Comparison of ENCODE assay signal across 8 cellular contexts in the genomic region with DNA sequence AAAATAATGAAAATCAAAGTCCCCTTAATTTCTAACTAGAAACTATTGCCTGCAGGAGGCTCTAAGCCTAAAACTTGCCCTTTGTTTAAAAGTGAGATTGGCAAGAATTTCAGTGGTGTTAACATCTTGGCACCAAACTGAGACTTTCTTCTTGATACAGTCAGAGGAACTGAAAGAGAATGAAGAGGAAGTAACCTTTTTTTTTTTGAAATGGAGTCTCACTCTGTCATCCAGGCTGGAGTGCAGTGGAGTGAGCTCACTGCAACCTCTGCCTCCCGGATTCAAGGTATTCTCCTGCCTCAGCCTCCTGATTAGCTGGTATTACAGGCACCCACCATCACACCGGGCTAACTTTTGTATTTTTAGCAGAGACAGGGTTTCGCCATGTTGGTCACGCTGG. TPM values are rescaled to one million over a fixed set of nuclear protein-coding genes. Genes with fewer than 3 reads are reported as not detected.
DNase-seq lines count a peak whose midpoint lies in the region; ATAC-seq and TF ChIP-seq lines count a peak whose summit lies in the region.

No MANE protein-coding gene starts in this region.

- H3K9me2 ChIP-seq in OCI-LY7 (ENCODE audit: insufficient read depth, low read length) = no peaks in the 10 kb centered on the region

- DNase-seq in OCI-LY7 (ENCODE audit: low spot score) (peak; percentile 79), mucosa of descending colon (peak in 2 of 3 donors; percentile 6 to 23), lower leg skin (ENCODE audit: low spot score in 2 of 2) (no peak), WERI-Rb-1 (no peak)
- no peak for DNase-seq in naive thymus-derived CD8-positive, alpha-beta T cell
- no peak for DNase-seq in activated naive CD4-positive, alpha-beta T cell treated with anti-CD3 and anti-CD28 coated beads, Interleukin-2, amount 50 U/mL, for 16 hours

- 0 out of 2 replicates have a peak overlapping the region, but pooled peaks have one; percentile 1 for H2AFZ ChIP-seq in OCI-LY7 (ENCODE audit: low read length)

- no peak for TF ChIP-seq POLR2A in lower leg skin (IDR thresholded peaks at IDR 0.05)

- H3K4me3 ChIP-seq in OCI-LY7 (ENCODE audit: low read depth, low read length, poor library complexity, severe bottlenecking) (peak overlapping the region; percentile 88), mucosa of descending colon (no peak overlapping the region), lower leg skin (ENCODE audit: low read depth, poor library complexity, severe bottlenecking) (no peak overlapping the region), WERI-Rb-1 (ENCODE audit: low read depth, low read length) (no peak overlapping the region)

- peak; percentile 58 for ATAC-seq in GM18873 (IDR thresholded peaks at IDR 0.05; ENCODE audit: low FRiP score, unreplicated experiment)
- ATAC-seq in HG02943 (IDR thresholded peaks at IDR 0.05; ENCODE audit: low read depth, unreplicated experiment) = peak; percentile 44
- no peak for ATAC-seq in mucosa of descending colon
- no peak for ATAC-seq in naive thymus-derived CD8-positive, alpha-beta T cell

- no peaks in the 10 kb centered on the region for H3K27me3 ChIP-seq in WERI-Rb-1 (ENCODE audit: insufficient read depth, low read depth, severe bottlenecking)

- no peaks in the 10 kb centered on the region; the same call in 1 of the 2 replicates for H3K9me3 ChIP-seq in OCI-LY7 (ENCODE audit: low read length)
- H3K9me3 ChIP-seq in mucosa of descending colon = no peaks in the 10 kb centered on the region
- H3K9me3 ChIP-seq in WERI-Rb-1 (ENCODE audit: severe bottlenecking) = no peaks in the 10 kb centered on the region

- H3K4me1 ChIP-seq in OCI-LY7 (ENCODE audit: insufficient read depth, low read length, poor library complexity, severe bottlenecking) (peaks cover 37% of the 10 kb centered on the region), mucosa of descending colon (ENCODE audit: low read depth) (peaks cover 20% of the 10 kb centered on the region)

- POLR2A ChIA-PET in OCI-LY7 (lab: Charles Lee) = interaction anchor here (0.9 to 1.9 kb wide), 4 partner anchors 11 to 145 kb away, joined by 4 to 8 read pairs (median 8); no protein-coding TSS in a partner anchor
- POLR2A ChIA-PET in naive thymus-derived CD8-positive, alpha-beta T cell (lab: Charles Lee) = no interaction called here

- peak overlapping the region; percentile 95 for H3K4me2 ChIP-seq in OCI-LY7 (ENCODE audit: low read length)

- H3K79me2 ChIP-seq in OCI-LY7 (ENCODE audit: insufficient read depth, low read depth, low read length) = peaks cover 55% of the 10 kb centered on the region

- BruUV-seq in OCI-LY7 (replicated peaks; lab: Mats Ljungman, UMichigan) = no TSS peak

- H3K36me3 Mint-ChIP-seq in naive thymus-derived CD8-positive, alpha-beta T cell = peaks cover 0 to 22% (median 8%) of the 10 kb centered on the region in 3 donors

- H3K4me3 Mint-ChIP-seq in naive thymus-derived CD8-positive, alpha-beta T cell = peak overlapping the region in 1 of 10 donors; percentile 24

- H3K27ac Mint-ChIP-seq in naive thymus-derived CD8-positive, alpha-beta T cell = peak overlapping the region in 3 of 10 donors; percentile 46 to 63 (median 57)

- H3K27ac ChIP-seq in OCI-LY7 (ENCODE audit: low read depth, low read length, poor library complexity, severe bottlenecking) (peak overlapping the region; percentile 73), WERI-Rb-1 (no peak overlapping the region)

- no peaks in the 10 kb centered on the region for H4K20me1 ChIP-seq in OCI-LY7 (ENCODE audit: insufficient read depth, low read length)

- CTCF ChIA-PET in OCI-LY7 (lab: Charles Lee; ENCODE audit: unreplicated experiment) = no interaction called here

- H3K36me3 ChIP-seq in OCI-LY7 (ENCODE audit: insufficient read depth, low read length) = peaks cover 14% of the 10 kb centered on the region
- no peaks in the 10 kb centered on the region for H3K36me3 ChIP-seq in mucosa of descending colon (ENCODE audit: low read depth)
- H3K36me3 ChIP-seq in WERI-Rb-1 = peaks cover 2% of the 10 kb centered on the region; the same call in 1 of the 2 replicates

- TF ChIP-seq CTCF in OCI-LY7 (conservative IDR thresholded peaks at IDR 0.05; ENCODE audit: low read length) (no peak), mucosa of descending colon (IDR thresholded peaks at IDR 0.05) (no peak), lower leg skin (IDR thresholded peaks at IDR 0.05) (no peak), WERI-Rb-1 (IDR thresholded peaks at IDR 0.05; ENCODE audit: low read depth, low read length) (no peak)

- H3K27me3 Mint-ChIP-seq in naive thymus-derived CD8-positive, alpha-beta T cell = no peaks in the 10 kb centered on the region

- 58 to 69% methylated on average over 4 of the region's 4 CpGs for WGBS in lower leg skin, 2 donors

- H3K4me1 Mint-ChIP-seq in naive thymus-derived CD8-positive, alpha-beta T cell = peaks cover 13 to 49% (median 32%) of the 10 kb centered on the region in 4 donors

- intact Hi-C loops in OCI-LY7 (cut with micrococcal nuclease; ENCODE audit: unreplicated experiment) (no loop called here), mucosa of descending colon (cut with DNase I, micrococcal nuclease) (loop anchor here in 1 of 2 donors (10.0 kb wide), 1 partner anchor 444 kb away; the partner anchor contains the start of gene PRSS35), lower leg skin (cut with DNase I; ENCODE audit: low total_unique reads) (no loop called here)

- no peaks in the 10 kb centered on the region for H3K9me3 Mint-ChIP-seq in naive thymus-derived CD8-positive, alpha-beta T cell

RNA-seq across cellular contexts. Expression of gene DOP1A, which starts 3.6 kb away (rescaled TPM):
- total RNA-seq in OCI-LY7 (2014; rRNA removed; shearing (Covaris generic)) = 21.4 and 25.6 TPM in 2 replicates
- total RNA-seq in OCI-LY7 (2022) = 24.4 and 25.2 TPM in 2 replicates
- total RNA-seq in mucosa of descending colon = 10 to 100 TPM; 28.0 to 35.8 (median 30.4) TPM
- total RNA-seq in lower leg skin = 10 to 100 TPM; 32.6 to 75.8 (median 49.3) TPM
- total RNA-seq in naive thymus-derived CD8-positive, alpha-beta T cell = 10 to 100 TPM; 33.6 to 33.8 TPM
- 1 to 10 TPM; 2.2 to 4.4 (median 2.9) TPM for polyA plus RNA-seq in naive thymus-derived CD8-positive, alpha-beta T cell

RNA-seq across cellular contexts. Expression of gene UBE3D, which starts 5.4 kb away (rescaled TPM):
- total RNA-seq in OCI-LY7 (2014; rRNA removed; shearing (Covaris generic)) = 14.9 and 15.1 TPM in 2 replicates
- 10.4 and 11.0 TPM in 2 replicates for total RNA-seq in OCI-LY7 (2022)
- total RNA-seq in mucosa of descending colon = 1 to 10 TPM; 4.3 to 4.8 (median 4.7) TPM
- 1 to 10 TPM; 5.1 to 5.8 (median 5.2) TPM for total RNA-seq in lower leg skin
- 10 to 100 TPM in 1 of 2 experiments, 1 to 10 TPM in 1; 8.1 to 16.5 TPM for total RNA-seq in naive thymus-derived CD8-positive, alpha-beta T cell
- 10 to 100 TPM in 1 of 3 donors, 1 to 10 TPM in 2; 3.8 to 10.3 (median 7.4) TPM for polyA plus RNA-seq in naive thymus-derived CD8-positive, alpha-beta T cell

Comparison
In these comparisons a context has a peak if more than half of its experiments do, and no peak if none do; other contexts are left out.
1. ATAC-seq: peak in GM18873 (single experiment) and HG02943 (single experiment); none in mucosa of descending colon (single experiment) and naive thymus-derived CD8-positive, alpha-beta T cell (0 of 2).
2. DNase-seq: peak in OCI-LY7 (single experiment) and mucosa of descending colon (2 of 3); none in lower leg skin (0 of 2), naive thymus-derived CD8-positive, alpha-beta T cell (0 of 10), activated naive CD4-positive, alpha-beta T cell treated with anti-CD3 and anti-CD28 coated beads, Interleukin-2, amount 50 U/mL, for 16 hours (single experiment) and WERI-Rb-1 (single experiment).